Comparison of ENCODE assay signal across 9 cellular contexts in genomic region chr11:85626496-85626895, GRCh38. TPM values are rescaled to one million over a fixed set of nuclear protein-coding genes. Genes with fewer than 3 reads are reported as not detected.
DNase-seq lines count a peak whose midpoint lies in the region; ATAC-seq and TF ChIP-seq lines count a peak whose summit lies in the region.
"Had no signal": no experiment of that assay in that cellular context is flagged by ENCODE, and none has a peak within 500 bp of the region (broad histone marks: within the 10 kb centered on the region; RNA-seq: fewer than 3 reads in every experiment).

No MANE protein-coding gene starts in this region.

- POLR2A ChIA-PET in activated CD4-positive, alpha-beta T cell treated with anti-CD3 and anti-CD28 coated beads for 36 hours (lab: Charles Lee), result no interaction called here
- POLR2A ChIA-PET in PC-9 (lab: Charles Lee; ENCODE audit: unreplicated experiment), result no interaction called here

- H3K36me3 Mint-ChIP-seq in activated CD4-positive, alpha-beta T cell treated with anti-CD3 and anti-CD28 coated beads for 36 hours (ENCODE audit: low read depth), result peaks cover 9% of the 10 kb centered on the region

- WGBS in gastroesophageal sphincter (ENCODE audit: low coverage in 1 of 2), 2 donors, result 15 to 17% methylated on average over 2 of the region's 2 CpGs
- WGBS in spleen, 5 donors, result 68 to 89% (median 76%) methylated on average over 2 of the region's 2 CpGs

- no TSS peak for BruUV-seq in PC-9 (replicated peaks; lab: Mats Ljungman, UMichigan)

- peak overlapping the region; percentile 84 for H3K4me2 ChIP-seq in PC-9

- peaks cover 6% of the 10 kb centered on the region for H3K36me3 ChIP-seq in PC-9 (ENCODE audit: low read depth)
- peaks cover 0 to 10% of the 10 kb centered on the region in 2 donors for H3K36me3 ChIP-seq in gastroesophageal sphincter
- H3K36me3 ChIP-seq in spleen, result peaks cover 0 to 14% (median 4%) of the 10 kb centered on the region in 6 donors

- CTCF ChIA-PET in activated CD4-positive, alpha-beta T cell treated with anti-CD3 and anti-CD28 coated beads for 36 hours (lab: Charles Lee), result interaction anchor here (1.4 to 1.9 kb wide), 2 partner anchors 8 to 29 kb away, joined by 3 to 6 read pairs; no protein-coding TSS in a partner anchor
- CTCF ChIA-PET in PC-9 (lab: Charles Lee), result no interaction called here

- peak overlapping the region; percentile 89; the same call in 1 of the 2 replicates for H2AFZ ChIP-seq in PC-9

- peaks cover 6% of the 10 kb centered on the region; the same call in 1 of the 2 replicates for H3F3A ChIP-seq in PC-9 (ENCODE audit: insufficient read depth, low read depth)

- peaks cover 35% of the 10 kb centered on the region for H3K4me1 Mint-ChIP-seq in activated CD4-positive, alpha-beta T cell treated with anti-CD3 and anti-CD28 coated beads for 36 hours

- ATAC-seq in activated CD4-positive, alpha-beta T cell treated with anti-CD3 and anti-CD28 coated beads for 36 hours, result no peak
- ATAC-seq in gastroesophageal sphincter (no peak), HG03457 (IDR thresholded peaks at IDR 0.05; ENCODE audit: unreplicated experiment) (no peak), HG02852 (IDR thresholded peaks at IDR 0.05; ENCODE audit: unreplicated experiment) (no peak)

- H3K79me2 ChIP-seq in PC-9 (ENCODE audit: low read depth), result peaks cover 36% of the 10 kb centered on the region

- intact Hi-C loops in activated CD4-positive, alpha-beta T cell treated with anti-CD3 and anti-CD28 coated beads for 36 hours (cut with DNase I, micrococcal nuclease), result loop anchor here (2.0 to 10.0 kb wide), 4 partner anchors 32 to 1411 kb away; partner anchors contain the start of genes HIKESHI (in 1 of the 2), PRSS23 (in 1 of the 2) and TMEM135 (in 1 of the 2)
- intact Hi-C loops in PC-9 (cut with micrococcal nuclease; ENCODE audit: unreplicated experiment) (loop anchor here (10.0 kb wide), 1 partner anchor 218 kb away; no protein-coding TSS in a partner anchor), spleen (cut with DNase I; ENCODE audit: low total_unique reads) (no loop called here)

- H3K27me3 Mint-ChIP-seq in activated CD4-positive, alpha-beta T cell treated with anti-CD3 and anti-CD28 coated beads for 36 hours, result no peaks in the 10 kb centered on the region

- H3K9me2 ChIP-seq in PC-9 (ENCODE audit: insufficient read depth), result no peaks in the 10 kb centered on the region

- H3K4me3 ChIP-seq in PC-9, result peak overlapping the region; percentile 79; the same call in 1 of the 2 replicates
- peak overlapping the region; percentile 78 to 79 for H3K4me3 ChIP-seq in gastroesophageal sphincter
- H3K4me3 ChIP-seq in spleen, result peak overlapping the region in 5 of 8 donors; percentile 70 to 93 (median 88)

- H4K20me1 ChIP-seq in PC-9 (ENCODE audit: insufficient read depth), result no peaks in the 10 kb centered on the region

- H3K27me3 ChIP-seq in PC-9 (ENCODE audit: insufficient read depth, low read depth) (no peaks in the 10 kb centered on the region), gastroesophageal sphincter (no peaks in the 10 kb centered on the region), spleen (replicated peaks in 1 of 7) (no peaks in the 10 kb centered on the region)

- H3K27ac ChIP-seq in PC-9 (peak overlapping the region; percentile 35; the same call in 1 of the 2 replicates), gastroesophageal sphincter (peak overlapping the region; percentile 91 to 96 (median 95)), spleen (peak overlapping the region in 6 of 8 donors; percentile 90 to 95 (median 92))

- DNase-seq in activated CD4-positive, alpha-beta T cell treated with anti-CD3 and anti-CD28 coated beads for 36 hours, result peak; percentile 55
- no peak for DNase-seq in activated CD4-positive, alpha-beta T cell treated with anti-CD3 and anti-CD28 coated beads, Interleukin-2, amount 50 U/mL, for 4 hours
- DNase-seq in PC-9, result no peak
- no peak for DNase-seq in spleen
- DNase-seq in ureter (ENCODE audit: low spot score), result no peak
- DNase-seq: NCI-H524 treated with DMSO at 0.1 percent for 48 hours had no signal

- peaks cover 29% of the 10 kb centered on the region for H3K4me1 ChIP-seq in PC-9 (replicated peaks; ENCODE audit: insufficient read depth)
- peaks cover 5 to 52% (median 7%) of the 10 kb centered on the region in 3 donors for H3K4me1 ChIP-seq in gastroesophageal sphincter
- H3K4me1 ChIP-seq in spleen, result peaks cover 5 to 56% (median 33%) of the 10 kb centered on the region in 6 donors

- TF ChIP-seq EP300 in gastroesophageal sphincter (IDR thresholded peaks at IDR 0.05), result no peak

- peak overlapping the region; percentile 100 for H3K27ac Mint-ChIP-seq in activated CD4-positive, alpha-beta T cell treated with anti-CD3 and anti-CD28 coated beads for 36 hours

- H3K9me3 ChIP-seq in PC-9 (ENCODE audit: insufficient read depth, low read depth), result no peaks in the 10 kb centered on the region
- H3K9me3 ChIP-seq in gastroesophageal sphincter, result no peaks in the 10 kb centered on the region
- H3K9me3 ChIP-seq in spleen, result no peaks in the 10 kb centered on the region

- TF ChIP-seq CTCF in PC-9 (conservative IDR thresholded peaks at IDR 0.05) (no peak), gastroesophageal sphincter (IDR thresholded peaks at IDR 0.05) (no peak), spleen (IDR thresholded peaks at IDR 0.05 in 8 of 11, conservative IDR thresholded peaks at IDR 0.05 in 3 of 11) (no peak)

- no peak for TF ChIP-seq POLR2A in gastroesophageal sphincter (IDR thresholded peaks at IDR 0.05)
- TF ChIP-seq POLR2A in spleen (IDR thresholded peaks at IDR 0.05), result no peak

- H3K9me3 Mint-ChIP-seq in activated CD4-positive, alpha-beta T cell treated with anti-CD3 and anti-CD28 coated beads for 36 hours (ENCODE audit: low read depth), result no peaks in the 10 kb centered on the region

- peak overlapping the region; percentile 98 for H3K4me3 Mint-ChIP-seq in activated CD4-positive, alpha-beta T cell treated with anti-CD3 and anti-CD28 coated beads for 36 hours

RNA-seq across cellular contexts. Expression of gene DLG2, which starts 0.6 kb away (rescaled TPM):
- total RNA-seq in activated CD4-positive, alpha-beta T cell treated with anti-CD3 and anti-CD28 coated beads for 36 hours, result 1 to 10 TPM; 1.7 to 2.1 TPM
- 4.4 and 6.4 TPM in 2 replicates for total RNA-seq in PC-9 (2021)
- total RNA-seq in gastroesophageal sphincter, result 10 to 100 TPM; 11.0 to 34.2 (median 19.8) TPM
- 10 to 100 TPM in 3 of 7 donors, 1 to 10 TPM in 4; 5.8 to 12.7 (median 9.4) TPM for total RNA-seq in spleen
- under 1 TPM; 0.43 to 0.67 (median 0.50) TPM for polyA plus RNA-seq in spleen
- 19.5 TPM for total RNA-seq in ureter

RNA-seq across cellular contexts. Expression of gene TMEM126B, which starts 1.9 kb away (rescaled TPM):
- total RNA-seq in activated CD4-positive, alpha-beta T cell treated with anti-CD3 and anti-CD28 coated beads for 36 hours, result 10 to 100 TPM; 62.7 to 74.2 TPM
- total RNA-seq in PC-9 (2021) (32.6 and 38.1 TPM in 2 replicates), gastroesophageal sphincter (10 to 100 TPM; 40.2 to 63.2 (median 47.0) TPM), spleen (10 to 100 TPM; 32.5 to 60.5 (median 44.4) TPM), ureter (36.6 TPM)
- polyA plus RNA-seq in spleen, result 10 to 100 TPM; 63.6 to 84.0 (median 80.7) TPM

RNA-seq across cellular contexts. Expression of gene TMEM126A, which starts 21.3 kb away (rescaled TPM):
- total RNA-seq in activated CD4-positive, alpha-beta T cell treated with anti-CD3 and anti-CD28 coated beads for 36 hours, result 10 to 100 TPM; 21.7 to 37.4 TPM
- total RNA-seq in PC-9 (2021), result 17.7 and 26.3 TPM in 2 replicates
- 10 to 100 TPM; 17.3 to 33.9 (median 26.2) TPM for total RNA-seq in gastroesophageal sphincter
- 10 to 100 TPM; 14.6 to 21.4 (median 18.9) TPM for total RNA-seq in spleen
- 10 to 100 TPM; 39.3 to 47.6 (median 45.5) TPM for polyA plus RNA-seq in spleen
- 23.8 TPM for total RNA-seq in ureter

RNA-seq across cellular contexts. Expression of gene CREBZF, which starts 38.4 kb away (rescaled TPM):
- 10 to 100 TPM; 30.4 to 35.9 TPM for total RNA-seq in activated CD4-positive, alpha-beta T cell treated with anti-CD3 and anti-CD28 coated beads for 36 hours
- total RNA-seq in PC-9 (2021) (60.3 and 66.1 TPM in 2 replicates), gastroesophageal sphincter (10 to 100 TPM; 27.4 to 96.0 (median 46.0) TPM), spleen (100 to 1,000 TPM in 1 of 7 donors, 10 to 100 TPM in 6; 51.4 to 111 (median 58.6) TPM), ureter (48.2 TPM)
- 10 to 100 TPM; 24.3 to 40.8 (median 28.3) TPM for polyA plus RNA-seq in spleen

RNA-seq across cellular contexts. Expression of gene CCDC89, which starts 59.5 kb away (rescaled TPM):
- total RNA-seq in activated CD4-positive, alpha-beta T cell treated with anti-CD3 and anti-CD28 coated beads for 36 hours, result not detected
- 0.28 and 0.50 TPM in 2 replicates for total RNA-seq in PC-9 (2021)
- 1 to 10 TPM; 1.7 to 3.4 (median 1.7) TPM for total RNA-seq in gastroesophageal sphincter
- total RNA-seq in spleen, result 1 to 10 TPM in 4 of 7 donors, under 1 TPM in 3; 0.44 to 4.3 (median 1.3) TPM
- polyA plus RNA-seq in spleen, result under 1 TPM; 0.11 to 0.21 (median 0.16) TPM
- total RNA-seq in ureter, result 2.5 TPM

Comparison
In these comparisons a context has a peak if more than half of its experiments do, and no peak if none do; other contexts are left out.
1. H3K27ac ChIP-seq: peak in every context shown above with its lines; median percentile 95 in gastroesophageal sphincter; 92 in spleen; 35 in PC-9.